Comparison of ENCODE assay signal across 12 cellular contexts in the genomic region with DNA sequence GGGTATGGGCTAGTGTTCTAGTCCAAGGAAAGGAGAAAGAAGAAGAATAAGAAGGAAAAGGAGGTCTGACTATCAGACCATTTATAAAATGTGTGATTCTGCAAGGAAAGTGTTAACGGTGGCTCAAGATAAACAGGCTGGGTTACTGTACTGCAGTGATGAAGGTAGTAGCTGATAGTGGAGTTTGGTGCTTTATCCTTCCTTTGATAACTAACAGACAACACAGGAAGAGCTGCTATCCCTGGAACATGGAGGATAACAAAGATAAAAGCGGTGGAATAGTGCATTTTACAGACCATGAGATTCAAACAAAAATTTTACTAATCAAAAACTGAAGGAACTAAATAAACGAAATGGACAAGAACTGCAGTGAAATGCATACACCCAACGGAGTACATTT. TPM values are rescaled to one million over a fixed set of nuclear protein-coding genes. Genes with fewer than 3 reads are reported as not detected.
DNase-seq lines count a peak whose midpoint lies in the region; ATAC-seq and TF ChIP-seq lines count a peak whose summit lies in the region.
"Had no signal": no experiment of that assay in that cellular context is flagged by ENCODE, and none has a peak within 500 bp of the region (broad histone marks: within the 10 kb centered on the region; RNA-seq: fewer than 3 reads in every experiment).

No MANE protein-coding gene starts in this region.

- DNase-seq in dorsolateral prefrontal cortex (no peak), mesothelial cell of epicardium (ENCODE audit: low spot score in 2 of 2, unreplicated experiment in 2 of 2) (no peak), tibial artery (no peak), cerebellar nuclear complex (lab: John Stamatoyannopoulos, UW) (no peak)
- no peak for DNase-seq in activated CD4-positive, alpha-beta T cell treated with anti-CD3 and anti-CD28 coated beads for 36 hours
- no peak for DNase-seq in stimulated activated CD4-positive, alpha-beta T cell treated with anti-CD3 and anti-CD28 coated beads, Interleukin-1b, Interleukin-23, amount 100 ng/mL, for 48 hours
- DNase-seq: activated CD4-positive, alpha-beta T cell treated with anti-CD3 and anti-CD28 coated beads for 48 hours; activated T-cell treated with anti-CD3 and anti-CD28 coated beads, Interleukin-2, amount 50 U/mL, for 24 hours; CD4-positive, alpha-beta memory T cell; midbrain; stimulated activated naive CD4-positive, alpha-beta T cell treated with Interleukin-2 at 50 U/mL for 16 hours had no signal

- CTCF ChIA-PET in activated CD4-positive, alpha-beta T cell treated with anti-CD3 and anti-CD28 coated beads for 36 hours (lab: Charles Lee): interaction anchor here (0.6 kb wide), 1 partner anchor 218 kb away, joined by 3 read pairs; no protein-coding TSS in a partner anchor

- peak overlapping the region; percentile 96 for H3K4me3 Mint-ChIP-seq in mesothelial cell of epicardium
- no peak overlapping the region for H3K4me3 Mint-ChIP-seq in activated CD4-positive, alpha-beta T cell treated with anti-CD3 and anti-CD28 coated beads for 36 hours
- H3K4me3 Mint-ChIP-seq: activated T-cell treated with anti-CD3 and anti-CD28 coated beads, Interleukin-2, amount 50 U/mL, for 24 hours; CD4-positive, alpha-beta memory T cell had no signal

- no peaks in the 10 kb centered on the region for H3K27me3 ChIP-seq in dorsolateral prefrontal cortex
- no peaks in the 10 kb centered on the region for H3K27me3 ChIP-seq in tibial artery

- peaks cover 11% of the 10 kb centered on the region for H3K36me3 Mint-ChIP-seq in mesothelial cell of epicardium
- no peaks in the 10 kb centered on the region for H3K36me3 Mint-ChIP-seq in activated CD4-positive, alpha-beta T cell treated with anti-CD3 and anti-CD28 coated beads for 36 hours (ENCODE audit: low read depth)
- H3K36me3 Mint-ChIP-seq: CD4-positive, alpha-beta memory T cell had no signal

- TF ChIP-seq CTCF in dorsolateral prefrontal cortex (IDR thresholded peaks at IDR 0.05 in 54 of 56, conservative IDR thresholded peaks at IDR 0.05 in 2 of 56; ENCODE audit: low read depth in 1 of 56, partially characterized antibody in 56 of 56) (no peak), mesothelial cell of epicardium (IDR thresholded peaks at IDR 0.05; ENCODE audit: unreplicated experiment) (no peak), tibial artery (IDR thresholded peaks at IDR 0.05) (no peak)

- H3K27ac ChIP-seq in dorsolateral prefrontal cortex (peak overlapping the region; percentile 20 to 100 (median 99)), tibial artery (peak overlapping the region; percentile 96 to 98)

- no peaks in the 10 kb centered on the region for H3K9me3 ChIP-seq in tibial artery

- peak overlapping the region; percentile 57 to 94 (median 84) for H3K4me3 ChIP-seq in dorsolateral prefrontal cortex
- peak overlapping the region; percentile 70 to 81 for H3K4me3 ChIP-seq in tibial artery

- no peaks in the 10 kb centered on the region for H3K27me3 Mint-ChIP-seq in mesothelial cell of epicardium (ENCODE audit: low read depth)
- peaks cover 58% of the 10 kb centered on the region for H3K27me3 Mint-ChIP-seq in activated CD4-positive, alpha-beta T cell treated with anti-CD3 and anti-CD28 coated beads for 36 hours

- H3K4me1 Mint-ChIP-seq in mesothelial cell of epicardium: peaks cover 62% of the 10 kb centered on the region
- H3K4me1 Mint-ChIP-seq in activated CD4-positive, alpha-beta T cell treated with anti-CD3 and anti-CD28 coated beads for 36 hours: peaks cover 20% of the 10 kb centered on the region

- H3K9me3 Mint-ChIP-seq in mesothelial cell of epicardium: peaks cover 4% of the 10 kb centered on the region
- H3K9me3 Mint-ChIP-seq in activated CD4-positive, alpha-beta T cell treated with anti-CD3 and anti-CD28 coated beads for 36 hours (ENCODE audit: low read depth): peaks cover 2% of the 10 kb centered on the region
- H3K9me3 Mint-ChIP-seq: activated T-cell treated with anti-CD3 and anti-CD28 coated beads, Interleukin-2, amount 50 U/mL, for 24 hours had no signal

- intact Hi-C loops in dorsolateral prefrontal cortex (cut with DNase I) (loop anchor here (2.0 to 10.0 kb wide), 7 partner anchors 131 to 491 kb away; no protein-coding TSS in a partner anchor), tibial artery (cut with DNase I; ENCODE audit: low total_unique reads) (no loop called here)
- intact Hi-C loops in activated CD4-positive, alpha-beta T cell treated with anti-CD3 and anti-CD28 coated beads for 36 hours (cut with DNase I, micrococcal nuclease): no loop called here

- POLR2A ChIA-PET in activated CD4-positive, alpha-beta T cell treated with anti-CD3 and anti-CD28 coated beads for 36 hours (lab: Charles Lee): no interaction called here

- no peaks in the 10 kb centered on the region for H3K36me3 ChIP-seq in tibial artery

- ATAC-seq in SK-N-SH treated with all-trans-retinoic acid at 6 μM for 48 hours: no peak
- ATAC-seq in activated CD4-positive, alpha-beta T cell treated with anti-CD3 and anti-CD28 coated beads for 36 hours: no peak

- H3K4me1 ChIP-seq in tibial artery: peaks cover 0 to 11% (median 3%) of the 10 kb centered on the region in 4 donors

- peak overlapping the region; percentile 97 for H3K27ac Mint-ChIP-seq in mesothelial cell of epicardium
- no peak overlapping the region for H3K27ac Mint-ChIP-seq in activated CD4-positive, alpha-beta T cell treated with anti-CD3 and anti-CD28 coated beads for 36 hours
- H3K27ac Mint-ChIP-seq: activated T-cell treated with anti-CD3 and anti-CD28 coated beads, Interleukin-2, amount 50 U/mL, for 24 hours; CD4-positive, alpha-beta memory T cell had no signal

TF ChIP-seq in SK-N-SH treated with all-trans-retinoic acid at 6 μM for 48 hours, 23 proteins besides CTCF, POLR2A, EP300 and RAD21:
- TF ChIP-seq ZFP30 (CRISPR knock-in tag; IDR thresholded peaks at IDR 0.05): no peak
- TF ChIP-seq SNAI2 (CRISPR knock-in tag; IDR thresholded peaks at IDR 0.05): no peak
- peak; percentile 18; the same call in 1 of the 2 replicates for TF ChIP-seq ZNF70 (CRISPR knock-in tag; IDR thresholded peaks at IDR 0.05)

RNA-seq across cellular contexts. Expression of gene UNC5C, which starts 2.5 kb away (rescaled TPM):
- total RNA-seq in dorsolateral prefrontal cortex (10 to 100 TPM; 16.1 to 88.4 (median 33.9) TPM), mesothelial cell of epicardium (76.7 to 77.9 TPM (median 77.1 TPM) in 3 replicates)
- under 1 TPM in 1 of 2 experiments, not detected in 1; 0.07 TPM for total RNA-seq in activated CD4-positive, alpha-beta T cell treated with anti-CD3 and anti-CD28 coated beads for 36 hours
- total RNA-seq: CD4-positive, alpha-beta memory T cell had no signal

Comparison
In these comparisons a context has a peak if more than half of its experiments do, and no peak if none do; other contexts are left out.
1. RNA of gene UNC5C, which starts 2.5 kb away (total RNA-seq): 76.7 to 77.9 TPM in mesothelial cell of epicardium and 16.1 to 88.4 TPM in dorsolateral prefrontal cortex; 0.07 TPM in activated CD4-positive, alpha-beta T cell treated with anti-CD3 and anti-CD28 coated beads for 36 hours; every median in the first group is over 10 times any median in the second.
2. intact Hi-C loops: an anchor here in dorsolateral prefrontal cortex (2.0 to 10.0 kb wide); none called in tibial artery and activated CD4-positive, alpha-beta T cell treated with anti-CD3 and anti-CD28 coated beads for 36 hours.